Comparison of ENCODE assay signal across 8 cellular contexts in genomic region chr15:58440181-58440910, GRCh38. TPM values are rescaled to one million over a fixed set of nuclear protein-coding genes. Genes with fewer than 3 reads are reported as not detected.
DNase-seq lines count a peak whose midpoint lies in the region; ATAC-seq and TF ChIP-seq lines count a peak whose summit lies in the region.

No MANE protein-coding gene starts in this region.

- no peak for ATAC-seq in T-helper 17 cell

- H3K27ac Mint-ChIP-seq in T-helper 17 cell, result peak overlapping the region; percentile 41

- H3K4me3 Mint-ChIP-seq in T-helper 17 cell, result no peak overlapping the region

- peaks cover 5% of the 10 kb centered on the region for H3K4me1 Mint-ChIP-seq in T-helper 17 cell

- H3K27me3 Mint-ChIP-seq in T-helper 17 cell, result no peaks in the 10 kb centered on the region

- DNase-seq in EH (ENCODE audit: low read depth) (peak; percentile 90), T-helper 17 cell (no peak), fibroblast of villous mesenchyme (ENCODE audit: low read depth) (peak; percentile 39), prostate gland (ENCODE audit: low spot score) (peak; percentile 50), epidermal melanocyte (ENCODE audit: insufficient read length, low spot score) (no peak), GM10266 (ENCODE audit: extremely low spot score) (no peak), mesenteric fat pad (ENCODE audit: low spot score) (no peak), NCI-H2196 (lab: John Stamatoyannopoulos, UW; ENCODE audit: unreplicated experiment) (no peak)

- no peak for TF ChIP-seq POLR2A in prostate gland (IDR thresholded peaks at IDR 0.05)

- H3K9me3 ChIP-seq in T-helper 17 cell (ENCODE audit: control insufficient read depth, low read length, poor library complexity, severe bottlenecking), result no peaks in the 10 kb centered on the region
- no peaks in the 10 kb centered on the region for H3K9me3 ChIP-seq in prostate gland

- H3K4me3 ChIP-seq in fibroblast of villous mesenchyme (ENCODE audit: low read depth, low read length) (no peak overlapping the region), prostate gland (no peak overlapping the region)

- TF ChIP-seq CTCF in fibroblast of villous mesenchyme (IDR thresholded peaks at IDR 0.05; ENCODE audit: insufficient read depth, low read depth, low read length) (no peak), prostate gland (IDR thresholded peaks at IDR 0.05) (no peak), GM10266 (IDR thresholded peaks at IDR 0.05; ENCODE audit: control insufficient read depth, insufficient read depth, low read depth, missing control alignments) (no peak)

- no peaks in the 10 kb centered on the region for H3K36me3 Mint-ChIP-seq in T-helper 17 cell (ENCODE audit: low read depth)

- intact Hi-C loops in prostate gland (cut with DNase I), result no loop called here

- H3K27ac ChIP-seq in prostate gland, result peak overlapping the region; percentile 70 to 72

- WGBS in prostate gland, result 65% methylated on average over 7 of the region's 7 CpGs

- H3K27me3 ChIP-seq in prostate gland (replicated peaks; ENCODE audit: insufficient read depth), result no peaks in the 10 kb centered on the region

- peaks cover 4% of the 10 kb centered on the region for H3K4me1 ChIP-seq in prostate gland (replicated peaks)

- H3K36me3 ChIP-seq in prostate gland, result no peaks in the 10 kb centered on the region

RNA-seq across cellular contexts. Expression of gene LIPC, which starts 8.6 kb away (rescaled TPM):
- total RNA-seq in T-helper 17 cell (1 to 10 TPM; 1.0 to 3.2 TPM), fibroblast of villous mesenchyme (0.86 and 0.97 TPM in 2 replicates), prostate gland (under 1 TPM in 1 of 2 donors, not detected in 1; 0.14 TPM), mesenteric fat pad (not detected)

Comparison
In these comparisons a context has a peak if more than half of its experiments do, and no peak if none do; other contexts are left out.
1. DNase-seq: peak in EH (single experiment), fibroblast of villous mesenchyme (single experiment) and prostate gland (single experiment); none in T-helper 17 cell (0 of 3), epidermal melanocyte (single experiment), GM10266 (single experiment), mesenteric fat pad (single experiment) and NCI-H2196 (single experiment).